14 cellular contexts compared by ENCODE assay signal in the genomic region with DNA sequence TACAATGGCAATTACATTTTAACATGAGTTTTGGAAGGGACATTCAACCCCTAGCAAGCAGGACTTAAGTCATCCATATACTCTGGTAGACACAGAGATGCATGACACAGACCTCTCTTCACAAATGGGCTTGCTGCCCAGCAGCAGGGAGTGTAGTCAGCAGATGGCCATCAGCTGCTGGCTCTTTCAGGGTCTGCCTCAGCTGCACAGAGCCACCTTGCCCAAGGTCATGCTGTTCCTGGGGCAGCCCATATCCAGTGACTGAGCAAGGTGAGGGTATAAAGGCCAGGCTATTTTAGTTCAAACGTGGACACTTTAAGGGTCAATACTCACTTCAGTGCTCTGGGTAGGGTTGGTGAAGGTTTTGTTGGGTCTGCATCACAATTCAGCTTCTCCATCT.
"Had no signal": no experiment of that assay in that cellular context is flagged by ENCODE, and none has a peak within 500 bp of the region (broad histone marks: within the 10 kb centered on the region; RNA-seq: fewer than 3 reads in every experiment).

No MANE protein-coding gene starts in this region.

- H3K4me3 ChIP-seq: ascending aorta, mucosa of descending colon, stomach, thoracic aorta had no signal

- H3K9me3 ChIP-seq: ascending aorta, mucosa of descending colon, stomach, thoracic aorta had no signal

- H3K27ac ChIP-seq: ascending aorta, stomach, thoracic aorta had no signal

- H3K4me1 ChIP-seq: ascending aorta, stomach had no signal

- H3K36me3 ChIP-seq: ascending aorta, stomach, thoracic aorta had no signal

- H3K27me3 ChIP-seq: ascending aorta, stomach had no signal

- ATAC-seq: activated CD4-positive, CD25-positive, alpha-beta regulatory T cell treated with anti-CD3 and anti-CD28 coated beads, Interleukin-2, amount 50 U/mL, for 24 hours; left colon; mucosa of descending colon had no signal

- DNase-seq: activated CD4-positive, alpha-beta T cell treated with anti-CD3 and anti-CD28 coated beads, Interleukin-2, amount 50 U/mL, for 48 hours; activated naive CD8-positive, alpha-beta T cell treated with anti-CD3 and anti-CD28 coated beads, Interleukin-2, amount 10 ng/mL, durations not matched to agents 7 days and 5 days; activated T-cell treated with anti-CD3 and anti-CD28 coated beads, Interleukin-2, amount 50 U/mL, for 48 hours; effector CD4-positive, alpha-beta T cell; glutamatergic neuron; left colon; occipital lobe; stimulated activated CD4-positive, alpha-beta T cell treated with anti-CD3 and anti-CD28 coated beads, Interleukin-15, amount 100 ng/mL, for 24 hours; stomach; SW 1271 had no signal
